18 cellular contexts compared by ENCODE assay signal in the genomic region with DNA sequence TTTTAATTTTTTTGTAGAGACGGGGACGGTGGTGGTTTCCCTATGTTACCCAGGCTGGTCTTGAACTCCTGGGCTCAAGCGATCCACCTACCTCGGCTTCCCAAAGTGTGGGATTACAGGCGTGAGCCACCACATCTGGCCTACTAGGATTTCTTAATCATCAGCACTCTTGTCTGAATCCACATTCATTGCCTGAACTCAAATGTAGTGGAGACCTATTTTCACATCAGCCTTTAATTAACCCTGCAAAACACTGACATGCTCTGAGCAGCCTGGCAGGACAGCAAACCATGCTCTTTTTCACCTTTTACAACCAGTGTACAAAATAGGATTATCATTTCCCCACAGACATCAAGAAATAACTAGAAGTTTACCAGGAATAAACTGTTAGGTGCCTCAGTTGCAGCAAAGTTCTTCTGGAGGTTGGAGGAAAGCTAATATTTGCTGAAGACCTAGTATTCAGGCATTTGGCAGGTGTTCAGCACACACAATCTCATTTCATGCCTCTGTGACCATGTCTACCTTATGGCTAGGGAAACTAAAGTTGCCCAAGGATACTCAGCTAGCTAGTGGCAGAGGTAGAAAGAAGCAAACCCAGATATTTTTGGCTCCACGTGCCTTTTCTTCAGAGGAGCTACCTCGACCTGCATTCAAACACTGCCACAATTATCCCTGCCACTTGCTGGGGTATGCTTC. TPM values are rescaled to one million over a fixed set of nuclear protein-coding genes. Genes with fewer than 3 reads are reported as not detected.
DNase-seq lines count a peak whose midpoint lies in the region; ATAC-seq and TF ChIP-seq lines count a peak whose summit lies in the region.
"Had no signal": no experiment of that assay in that cellular context is flagged by ENCODE, and none has a peak within 500 bp of the region (broad histone marks: within the 10 kb centered on the region; RNA-seq: fewer than 3 reads in every experiment).

No MANE protein-coding gene starts in this region.

- CTCF ChIA-PET in CD4-positive, alpha-beta T cell (lab: Charles Lee) = interaction anchor here (1.0 kb wide), 1 partner anchor 46 kb away, joined by 3 read pairs; no protein-coding TSS in a partner anchor

- ATAC-seq in CD4-positive, alpha-beta T cell (ENCODE audit: poor library complexity) = no peak
- ATAC-seq: activated naive CD8-positive, alpha-beta T cell treated with anti-CD3 and anti-CD28 coated beads, Interleukin-2, amount 50 U/mL, for 24 hours; activated T-helper 17 cell treated with anti-CD3 and anti-CD28 coated beads, Interleukin-2, amount 50 U/mL, for 72 hours; left cardiac atrium had no signal

- H3K27me3 ChIP-seq in CD4-positive, alpha-beta T cell (ENCODE audit: control insufficient read depth, insufficient read depth, low read length) = no peaks in the 10 kb centered on the region

- H3K4me1 Mint-ChIP-seq in progenitor cell of endocrine pancreas (ENCODE audit: low read depth) (peaks cover 20% of the 10 kb centered on the region), glutamatergic neuron (ENCODE audit: low read depth, unreplicated experiment) (peaks cover 3% of the 10 kb centered on the region)
- H3K4me1 Mint-ChIP-seq in CD4-positive, alpha-beta T cell (ENCODE audit: low read depth) = no peaks in the 10 kb centered on the region
- H3K4me1 Mint-ChIP-seq: activated naive CD8-positive, alpha-beta T cell treated with anti-CD3 and anti-CD28 coated beads, Interleukin-2, amount 50 U/mL, for 24 hours; activated T-helper 17 cell treated with anti-CD3 and anti-CD28 coated beads, Interleukin-2, amount 50 U/mL, for 72 hours; B cell; IgD-negative memory B cell had no signal

- H3K27ac ChIP-seq in CD4-positive, alpha-beta T cell (ENCODE audit: low read depth, low read length) = no peak overlapping the region

- H3K9me3 Mint-ChIP-seq in progenitor cell of endocrine pancreas (ENCODE audit: low read depth) = no peaks in the 10 kb centered on the region
- no peaks in the 10 kb centered on the region for H3K9me3 Mint-ChIP-seq in glutamatergic neuron (ENCODE audit: unreplicated experiment)
- no peaks in the 10 kb centered on the region for H3K9me3 Mint-ChIP-seq in CD4-positive, alpha-beta T cell
- H3K9me3 Mint-ChIP-seq: activated naive CD8-positive, alpha-beta T cell treated with anti-CD3 and anti-CD28 coated beads, Interleukin-2, amount 50 U/mL, for 24 hours; activated T-helper 17 cell treated with anti-CD3 and anti-CD28 coated beads, Interleukin-2, amount 50 U/mL, for 72 hours; endodermal cell; IgD-negative memory B cell had no signal

- DNase-seq in DMS53 treated with DMSO at 0.1 percent for 48 hours (lab: John Stamatoyannopoulos, UW; ENCODE audit: unreplicated experiment) (peak; percentile 41), NCI-H1092 treated with DMSO at 0.1 percent for 48 hours (lab: John Stamatoyannopoulos, UW) (peak; percentile 34), astrocyte of the hippocampus (ENCODE audit: low read depth, low spot score) (peak; percentile 52), progenitor cell of endocrine pancreas (ENCODE audit: low spot score, unreplicated experiment) (no peak), nucleus accumbens (lab: John Stamatoyannopoulos, UW) (no peak), glutamatergic neuron (no peak)
- no peak for DNase-seq in CD4-positive, alpha-beta T cell
- DNase-seq: activated CD4-positive, CD25-positive, alpha-beta regulatory T cell; activated naive CD8-positive, alpha-beta T cell treated with anti-CD3 and anti-CD28 coated beads, Interleukin-2, amount 50 U/mL, for 24 hours; endodermal cell; left cardiac atrium; MV-4-11; NCI-H446 treated with DMSO at 0.1 percent for 48 hours; occipital lobe; stimulated activated CD4-positive, alpha-beta T cell treated with anti-CD3 and anti-CD28 coated beads, Interleukin-2, amount 100 ng/mL, for 48 hours had no signal

- H3K9me3 ChIP-seq in CD4-positive, alpha-beta T cell (ENCODE audit: control insufficient read depth, low read length) = no peaks in the 10 kb centered on the region

- POLR2A ChIA-PET in CD4-positive, alpha-beta T cell (lab: Charles Lee) = interaction anchor here (0.7 kb wide), 1 partner anchor 11 kb away, joined by 3 read pairs; no protein-coding TSS in a partner anchor

- H3K27ac Mint-ChIP-seq in progenitor cell of endocrine pancreas = peak overlapping the region; percentile 43
- H3K27ac Mint-ChIP-seq in glutamatergic neuron (ENCODE audit: unreplicated experiment) = no peak overlapping the region
- no peak overlapping the region for H3K27ac Mint-ChIP-seq in CD4-positive, alpha-beta T cell
- H3K27ac Mint-ChIP-seq: activated naive CD8-positive, alpha-beta T cell treated with anti-CD3 and anti-CD28 coated beads, Interleukin-2, amount 50 U/mL, for 24 hours; activated T-helper 17 cell treated with anti-CD3 and anti-CD28 coated beads, Interleukin-2, amount 50 U/mL, for 72 hours; B cell; endodermal cell; IgD-negative memory B cell had no signal

- intact Hi-C loops in CD4-positive, alpha-beta T cell (cut with DNase I, micrococcal nuclease) = no loop called here

- H3K27me3 Mint-ChIP-seq in progenitor cell of endocrine pancreas (no peaks in the 10 kb centered on the region), glutamatergic neuron (ENCODE audit: unreplicated experiment) (peaks cover 3% of the 10 kb centered on the region)
- no peaks in the 10 kb centered on the region for H3K27me3 Mint-ChIP-seq in CD4-positive, alpha-beta T cell
- H3K27me3 Mint-ChIP-seq: activated naive CD8-positive, alpha-beta T cell treated with anti-CD3 and anti-CD28 coated beads, Interleukin-2, amount 50 U/mL, for 24 hours; activated T-helper 17 cell treated with anti-CD3 and anti-CD28 coated beads, Interleukin-2, amount 50 U/mL, for 72 hours; B cell; IgD-negative memory B cell had no signal

- H3K36me3 Mint-ChIP-seq in progenitor cell of endocrine pancreas (ENCODE audit: insufficient read depth) = no peaks in the 10 kb centered on the region
- H3K36me3 Mint-ChIP-seq in glutamatergic neuron (ENCODE audit: unreplicated experiment) = no peaks in the 10 kb centered on the region
- no peaks in the 10 kb centered on the region for H3K36me3 Mint-ChIP-seq in CD4-positive, alpha-beta T cell (ENCODE audit: low read depth)
- H3K36me3 Mint-ChIP-seq: IgD-negative memory B cell had no signal

- TF ChIP-seq CTCF in progenitor cell of endocrine pancreas (IDR thresholded peaks at IDR 0.05; ENCODE audit: unreplicated experiment) (no peak), glutamatergic neuron (IDR thresholded peaks at IDR 0.05; ENCODE audit: partially characterized antibody, unreplicated experiment) (no peak)
- TF ChIP-seq CTCF in CD4-positive, alpha-beta T cell (IDR thresholded peaks at IDR 0.05) = no peak

- no peak overlapping the region for H3K4me3 Mint-ChIP-seq in progenitor cell of endocrine pancreas (ENCODE audit: low read depth)
- no peak overlapping the region for H3K4me3 Mint-ChIP-seq in glutamatergic neuron (ENCODE audit: unreplicated experiment)
- H3K4me3 Mint-ChIP-seq in CD4-positive, alpha-beta T cell = no peak overlapping the region
- H3K4me3 Mint-ChIP-seq: activated naive CD8-positive, alpha-beta T cell treated with anti-CD3 and anti-CD28 coated beads, Interleukin-2, amount 50 U/mL, for 24 hours; activated T-helper 17 cell treated with anti-CD3 and anti-CD28 coated beads, Interleukin-2, amount 50 U/mL, for 72 hours; B cell; endodermal cell had no signal

RNA-seq across cellular contexts. Expression of a gene that starts 37.7 kb away (rescaled TPM):
- total RNA-seq in progenitor cell of endocrine pancreas (17.4 and 19.6 TPM in 2 replicates), glutamatergic neuron (ENCODE audit: unreplicated experiment) (57.6 TPM)
- 10 to 100 TPM; 36.4 to 37.9 TPM for total RNA-seq in CD4-positive, alpha-beta T cell

RNA-seq across cellular contexts. Expression of a gene that starts 46.7 kb away (rescaled TPM):
- total RNA-seq in progenitor cell of endocrine pancreas (73.4 and 79.5 TPM in 2 replicates), glutamatergic neuron (ENCODE audit: unreplicated experiment) (71.3 TPM)
- 10 to 100 TPM; 51.5 to 55.8 TPM for total RNA-seq in CD4-positive, alpha-beta T cell

Comparison
In these comparisons a context has a peak if more than half of its experiments do, and no peak if none do; other contexts are left out.
1. DNase-seq: peak in DMS53 treated with DMSO at 0.1 percent for 48 hours (single experiment), NCI-H1092 treated with DMSO at 0.1 percent for 48 hours (single experiment) and astrocyte of the hippocampus (single experiment); none in progenitor cell of endocrine pancreas (single experiment), nucleus accumbens (0 of 56), glutamatergic neuron (single experiment) and CD4-positive, alpha-beta T cell (0 of 10).